ENCODE assay signal across 21 cellular contexts in genomic region chr19:7633619-7634018, GRCh38. TPM values are rescaled to one million over a fixed set of nuclear protein-coding genes. Genes with fewer than 3 reads are reported as not detected.
"Had no signal": no experiment of that assay in that cellular context is flagged by ENCODE, and none has a peak within 500 bp of the region (broad histone marks: within the 10 kb centered on the region; RNA-seq: fewer than 3 reads in every experiment).

Gene PCP2, minus strand, starts transcription at chr19:7633719. Its CDS starts 262 bp downstream, at chr19:7633457.

- H3K27ac ChIP-seq: epithelial cell of prostate, neutrophil, upper lobe of right lung, VCaP had no signal

- H3K4me3 Mint-ChIP-seq: activated CD4-positive, alpha-beta T cell treated with anti-CD3 and anti-CD28 coated beads for 36 hours; dendritic cell treated with granulocyte-macrophage colony-stimulating factor and Interleukin-4, amounts not matched to agents 40 ng/mL and 50 ng/mL, for 4 days had no signal

- H3K27me3 Mint-ChIP-seq: activated CD4-positive, alpha-beta T cell treated with anti-CD3 and anti-CD28 coated beads for 36 hours; dendritic cell treated with granulocyte-macrophage colony-stimulating factor and Interleukin-4, amounts not matched to agents 40 ng/mL and 50 ng/mL, for 4 days; effector memory CD8-positive, alpha-beta T cell had no signal

- ATAC-seq: activated CD4-positive, alpha-beta T cell treated with anti-CD3 and anti-CD28 coated beads for 36 hours; activated naive CD4-positive, alpha-beta T cell treated with anti-CD3 and anti-CD28 coated beads, Interleukin-2, amount 50 U/mL, for 72 hours; effector memory CD8-positive, alpha-beta T cell; left ventricle myocardium superior; upper lobe of right lung had no signal

- H3K27me3 ChIP-seq: neutrophil had no signal

- H3K4me3 ChIP-seq: upper lobe of right lung had no signal

- H3K9me3 Mint-ChIP-seq: activated naive CD4-positive, alpha-beta T cell treated with anti-CD3 and anti-CD28 coated beads, Interleukin-2, amount 50 U/mL, for 72 hours; brain; dendritic cell treated with granulocyte-macrophage colony-stimulating factor and Interleukin-4, amounts not matched to agents 40 ng/mL and 50 ng/mL, for 4 days; effector memory CD8-positive, alpha-beta T cell had no signal

- DNase-seq: activated CD4-positive, alpha-beta T cell treated with anti-CD3 and anti-CD28 coated beads for 36 hours; activated CD8-positive, alpha-beta memory T cell treated with anti-CD3 and anti-CD28 coated beads for 24 hours; activated effector memory CD4-positive, alpha-beta T cell treated with anti-CD3 and anti-CD28 coated beads, Interleukin-2, amount 50 U/mL, for 16 hours; amygdala; cerebellar nuclear complex; effector memory CD8-positive, alpha-beta T cell; left ventricle myocardium superior; mesenchymal stem cell; small intestine; stimulated activated CD4-positive, alpha-beta T cell treated with anti-CD3 and anti-CD28 coated beads, Interleukin-1b, Interleukin-23, amount 100 ng/mL, for 48 hours; stimulated activated naive CD4-positive, alpha-beta T cell treated with Interleukin-2 at 50 U/mL for 16 hours; SW 1271; T1000; upper lobe of right lung had no signal

- H3K9me3 ChIP-seq: neutrophil, upper lobe of right lung had no signal

- H3K27ac Mint-ChIP-seq: activated CD4-positive, alpha-beta T cell treated with anti-CD3 and anti-CD28 coated beads for 36 hours; brain; dendritic cell treated with granulocyte-macrophage colony-stimulating factor and Interleukin-4, amounts not matched to agents 40 ng/mL and 50 ng/mL, for 4 days had no signal

RNA-seq across cellular contexts. Expression of gene PCP2, which starts in this region (rescaled TPM):
- polyA plus RNA-seq: keratinocyte had no signal
